Comparison of ENCODE assay signal across 8 cellular contexts in the genomic region with DNA sequence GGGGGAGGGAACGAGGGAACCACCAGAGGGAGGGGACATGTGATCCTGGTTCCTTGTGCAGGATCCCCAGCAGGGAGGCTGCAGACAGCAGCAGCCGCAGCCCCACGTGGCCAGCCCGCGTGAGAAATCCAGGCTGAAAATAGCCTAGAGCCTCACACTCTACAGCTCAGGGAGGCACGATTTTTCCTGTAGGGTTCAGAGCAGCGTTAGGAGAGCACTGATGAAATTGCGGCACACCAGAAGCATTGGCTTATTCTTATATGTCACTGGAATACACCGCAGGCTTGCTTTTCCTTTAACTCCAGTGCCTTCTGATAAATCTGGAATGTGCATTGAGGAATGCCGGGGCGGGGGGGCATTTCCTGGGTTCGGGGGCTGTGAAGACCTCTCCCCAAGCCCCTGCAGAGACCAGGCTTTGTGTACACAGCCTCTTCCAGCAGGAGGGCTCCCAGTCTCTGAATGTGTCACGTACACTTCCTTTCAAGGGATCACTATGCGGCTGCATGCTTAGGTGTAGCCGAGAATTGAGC.
A peak's percentile ranks its signal among the peaks of the same experiment; 100 is the strongest.
DNase-seq lines count a peak whose midpoint lies in the region; ATAC-seq and TF ChIP-seq lines count a peak whose summit lies in the region.

No MANE protein-coding gene starts in this region.

- TF ChIP-seq EP300 in transverse colon (IDR thresholded peaks at IDR 0.05; ENCODE audit: low read depth): no peak

- no peaks in the 10 kb centered on the region for H3K36me3 ChIP-seq in transverse colon

- WGBS in transverse colon (ENCODE audit: low coverage in 1 of 2), 2 donors: 17 to 18% methylated on average over 4 to 15 of the region's 15 CpGs

- ATAC-seq in HG03457 (IDR thresholded peaks at IDR 0.05; ENCODE audit: unreplicated experiment): no peak

- intact Hi-C loops in transverse colon (cut with DNase I; ENCODE audit: low total_unique reads): no loop called here

- DNase-seq in NCI-H2171 (lab: John Stamatoyannopoulos, UW): peak; percentile 1
- DNase-seq in NCI-H2171 treated with DMSO at 0.1 percent for 48 hours (lab: John Stamatoyannopoulos, UW): no peak
- peak; percentile 84 for DNase-seq in coronary artery (ENCODE audit: low spot score)
- DNase-seq in left kidney (ENCODE audit: low read depth, low spot score): peak; percentile 77
- peak; percentile 21 for DNase-seq in transverse colon
- DNase-seq in NCI-H146 treated with DMSO at 0.1 percent for 48 hours (lab: John Stamatoyannopoulos, UW; ENCODE audit: unreplicated experiment): no peak
- DNase-seq in HUDEP-2 (lab: John Stamatoyannopoulos, UW; ENCODE audit: unreplicated experiment in 76 of 76): no peak

- H3K9me3 ChIP-seq in transverse colon: no peaks in the 10 kb centered on the region

- H3K4me1 ChIP-seq in transverse colon: peaks cover 0 to 15% (median 11%) of the 10 kb centered on the region in 4 donors

- H3K4me3 ChIP-seq in coronary artery (peak overlapping the region; percentile 59), transverse colon (no peak overlapping the region)

- in situ Hi-C loops in transverse colon (cut with MboI; ENCODE audit: low pct_ligation_motif_present in 1 of 4, low pct_unique_long_range_greater_than_20kb in 1 of 4, low sequenced_read_pairs in 3 of 4): no loop called here

- H3K27ac ChIP-seq in coronary artery (peak overlapping the region; percentile 81 to 86), transverse colon (peak overlapping the region in 3 of 4 donors; percentile 50 to 68 (median 67))

- no peaks in the 10 kb centered on the region for H3K27me3 ChIP-seq in transverse colon

- no peak for TF ChIP-seq POLR2A in transverse colon (IDR thresholded peaks at IDR 0.05)

- TF ChIP-seq CTCF in coronary artery (IDR thresholded peaks at IDR 0.05) (no peak), transverse colon (IDR thresholded peaks at IDR 0.05) (no peak)

Comparison
In these comparisons a context has a peak if more than half of its experiments do, and no peak if none do; other contexts are left out.
1. DNase-seq: peak in NCI-H2171 (single experiment), coronary artery (single experiment), left kidney (single experiment) and transverse colon (single experiment); none in NCI-H2171 treated with DMSO at 0.1 percent for 48 hours (single experiment), NCI-H146 treated with DMSO at 0.1 percent for 48 hours (single experiment) and HUDEP-2 (0 of 76).